ENCODE assay signal across 25 cellular contexts in genomic region chr21:45474323-45474950, GRCh38.
DNase-seq lines count a peak whose midpoint lies in the region; ATAC-seq, FAIRE-seq and TF ChIP-seq lines count a peak whose summit lies in the region.
"Had no signal": no experiment of that assay in that cellular context is flagged by ENCODE, and none has a peak within 500 bp of the region (broad histone marks: within the 10 kb centered on the region; RNA-seq: fewer than 3 reads in every experiment).

No MANE protein-coding gene starts in this region.

- in situ Hi-C loops in GM12878 (cut with MboI) = loop anchor here (25.0 kb wide), 1 partner anchor 338 kb away; no protein-coding TSS in a partner anchor
- in situ Hi-C loops in HepG2 (cut with HindIII; ENCODE audit: extremely low pct_ligation_motif_present, low pct_unique_long_range_greater_than_20kb) = no loop called here

- H3K79me2 ChIP-seq in GM23338 (replicated peaks; ENCODE audit: insufficient read depth) (peaks cover 48% of the 10 kb centered on the region), GM12878 (ENCODE audit: control insufficient read depth, insufficient read depth, low read length) (no peaks in the 10 kb centered on the region), HepG2 (ENCODE audit: insufficient read depth, low read length) (peaks cover 23% of the 10 kb centered on the region)

- RAD21 ChIA-PET in GM12878 (lab: Charles Lee; ENCODE audit: unreplicated experiment) = no interaction called here

- H3K4me1 Mint-ChIP-seq in CD4-positive, alpha-beta memory T cell = peaks cover 28 to 41% (median 36%) of the 10 kb centered on the region in 4 donors
- peaks cover 20% of the 10 kb centered on the region for H3K4me1 Mint-ChIP-seq in GM23338
- peaks cover 16 to 23% of the 10 kb centered on the region in 2 donors for H3K4me1 Mint-ChIP-seq in natural killer cell

- no TSS peak for BruUV-seq in GM12878 (replicated peaks; lab: Mats Ljungman, UMichigan)
- BruUV-seq in HepG2 (replicated peaks; lab: Mats Ljungman, UMichigan) = no TSS peak

- peak overlapping the region in 3 of 8 donors; percentile 45 to 60 (median 46) for H3K4me3 Mint-ChIP-seq in CD4-positive, alpha-beta memory T cell
- no peak overlapping the region for H3K4me3 Mint-ChIP-seq in GM23338
- no peak overlapping the region for H3K4me3 Mint-ChIP-seq in natural killer cell
- H3K4me3 Mint-ChIP-seq: activated CD4-positive, alpha-beta T cell treated with anti-CD3 and anti-CD28 coated beads for 36 hours had no signal

- SMC1A ChIA-PET in GM12878 (lab: Charles Lee; ENCODE audit: uncharacterized antibody, unreplicated experiment) = no interaction called here

- H4K20me1 ChIP-seq in GM23338 (replicated peaks; ENCODE audit: insufficient read depth) (peaks cover 28% of the 10 kb centered on the region), GM12878 (ENCODE audit: control insufficient read depth, insufficient read depth) (no peaks in the 10 kb centered on the region), HepG2 (ENCODE audit: insufficient read depth, low read length) (no peaks in the 10 kb centered on the region)

- intact Hi-C loops in CD4-positive, alpha-beta memory T cell (cut with micrococcal nuclease) = loop anchor here (10.0 kb wide), 1 partner anchor 450 kb away; no protein-coding TSS in a partner anchor
- intact Hi-C loops in GM12878 (cut with micrococcal nuclease; ENCODE audit: unreplicated experiment) = loop anchor here (10.0 kb wide), 2 partner anchors 70 to 350 kb away; partner anchors contain the start of gene SLC19A1
- intact Hi-C loops in HepG2 (cut with micrococcal nuclease; ENCODE audit: unreplicated experiment) = no loop called here
- intact Hi-C loops in natural killer cell (cut with micrococcal nuclease) = no loop called here

- H3K27me3 Mint-ChIP-seq in CD4-positive, alpha-beta memory T cell = no peaks in the 10 kb centered on the region
- peaks cover 29% of the 10 kb centered on the region for H3K27me3 Mint-ChIP-seq in GM23338 (ENCODE audit: insufficient read depth, low read depth, poor library complexity)
- no peaks in the 10 kb centered on the region for H3K27me3 Mint-ChIP-seq in natural killer cell (ENCODE audit: low read depth in 2 of 2)
- H3K27me3 Mint-ChIP-seq: activated CD4-positive, alpha-beta T cell treated with anti-CD3 and anti-CD28 coated beads for 36 hours had no signal

- ATAC-seq in GM23338 (no peak), GM12878 (no peak), HepG2 (no peak), HG03097 (IDR thresholded peaks at IDR 0.05; ENCODE audit: low FRiP score, unreplicated experiment) (no peak), natural killer cell (no peak)
- ATAC-seq: activated CD4-positive, alpha-beta T cell treated with anti-CD3 and anti-CD28 coated beads for 36 hours; left lung had no signal

- TF ChIP-seq CTCF in GM23338 (conservative IDR thresholded peaks at IDR 0.05; ENCODE audit: low read depth in 2 of 2) (no peak), GM12878 (IDR thresholded peaks at IDR 0.05 in 2 of 3, conservative IDR thresholded peaks at IDR 0.05 in 1 of 3; ENCODE audit: control insufficient read depth in 2 of 3, extremely low read depth in 1 of 3, insufficient read depth in 1 of 3, low read depth in 3 of 3, low read length in 3 of 3) (no peak), HepG2 (CRISPR knock-in tag; IDR thresholded peaks at IDR 0.05) (no peak), RWPE1 (conservative IDR thresholded peaks at IDR 0.05; ENCODE audit: low read depth) (no peak), natural killer cell (IDR thresholded peaks at IDR 0.05) (no peak)

- peaks cover 0 to 2% (median 0%) of the 10 kb centered on the region in 8 donors for H3K9me3 Mint-ChIP-seq in CD4-positive, alpha-beta memory T cell
- peaks cover 8% of the 10 kb centered on the region for H3K9me3 Mint-ChIP-seq in GM23338
- H3K9me3 Mint-ChIP-seq in natural killer cell = no peaks in the 10 kb centered on the region

- H2AFZ ChIP-seq in GM23338 (no peak overlapping the region), GM12878 (ENCODE audit: control insufficient read depth, low read depth, low read length) (no peak overlapping the region), HepG2 (ENCODE audit: low read length) (no peak overlapping the region)

- H3F3A ChIP-seq in GM23338 (replicated peaks; ENCODE audit: low read depth) = peaks cover 26% of the 10 kb centered on the region

- TF ChIP-seq EP300 in GM12878 (IDR thresholded peaks at IDR 0.05; ENCODE audit: borderline replicate concordance in 1 of 2, control insufficient read depth in 1 of 2, low read depth in 2 of 2, low read length in 2 of 2) (no peak), HepG2 (IDR thresholded peaks at IDR 0.05; ENCODE audit: low read depth in 2 of 2, low read length in 2 of 2) (no peak), HepG2 (CRISPR knock-in tag; IDR thresholded peaks at IDR 0.05; ENCODE audit: borderline replicate concordance) (no peak)

- no peaks in the 10 kb centered on the region for H3K9me2 ChIP-seq in GM23338 (ENCODE audit: insufficient read depth)

- H3K36me3 Mint-ChIP-seq in CD4-positive, alpha-beta memory T cell = no peaks in the 10 kb centered on the region
- H3K36me3 Mint-ChIP-seq in GM23338 (ENCODE audit: low read depth) = peaks cover 53% of the 10 kb centered on the region
- H3K36me3 Mint-ChIP-seq in natural killer cell = no peaks in the 10 kb centered on the region

- 81% methylated on average over 18 of the region's 18 CpGs for WGBS in GM12878 (ENCODE audit: insufficient coverage, insufficient replicate concordance, low lambda C conversion rate, missing lambda C conversion rate)
- WGBS in HepG2 (ENCODE audit: low lambda C conversion rate) = 99% methylated on average over 18 of the region's 18 CpGs

- no peaks in the 10 kb centered on the region for H3K27me3 ChIP-seq in CD4-positive, alpha-beta memory T cell (ENCODE audit: insufficient read depth, low read length)
- H3K27me3 ChIP-seq in GM23338 (ENCODE audit: insufficient read depth) (no peaks in the 10 kb centered on the region), GM12878 (replicated peaks in 1 of 2; ENCODE audit: control insufficient read depth in 2 of 2, insufficient read depth in 2 of 2, low read length in 1 of 2) (no peaks in the 10 kb centered on the region), HepG2 (ENCODE audit: control insufficient read depth in 1 of 2, insufficient read depth in 2 of 2, low read length in 2 of 2) (no peaks in the 10 kb centered on the region)
- H3K27me3 ChIP-seq: left lung, spleen, upper lobe of left lung had no signal

- H3K9me3 ChIP-seq in CD4-positive, alpha-beta memory T cell (ENCODE audit: control insufficient read depth in 1 of 2, low read length in 2 of 2) = no peaks in the 10 kb centered on the region
- no peaks in the 10 kb centered on the region; the same call in 2 of the 3 replicates for H3K9me3 ChIP-seq in GM12878 (replicated peaks; ENCODE audit: control insufficient read depth, insufficient read depth, low read length)
- no peaks in the 10 kb centered on the region for H3K9me3 ChIP-seq in HepG2 (ENCODE audit: low read length)
- H3K9me3 ChIP-seq: HAP-1, left lung, spleen, stomach, upper lobe of left lung had no signal

- no peak overlapping the region for H3K27ac ChIP-seq in CD4-positive, alpha-beta memory T cell (ENCODE audit: low read depth, low read length)
- no peak overlapping the region for H3K27ac ChIP-seq in GM23338 (ENCODE audit: low read depth)
- H3K27ac ChIP-seq in GM12878 (ENCODE audit: control insufficient read depth, insufficient read depth) = no peak overlapping the region
- peak overlapping the region; percentile 99 for H3K27ac ChIP-seq in HepG2 (ENCODE audit: extremely low read length, insufficient read depth, low read length)
- H3K27ac ChIP-seq in RWPE1 = no peak overlapping the region
- H3K27ac ChIP-seq: left lung, spleen, stomach, upper lobe of left lung had no signal

- H3K36me3 ChIP-seq in CD4-positive, alpha-beta memory T cell (ENCODE audit: insufficient read depth, low read length) = no peaks in the 10 kb centered on the region
- H3K36me3 ChIP-seq in GM23338 (ENCODE audit: insufficient read depth) = peaks cover 17% of the 10 kb centered on the region
- H3K36me3 ChIP-seq in GM12878 (ENCODE audit: control insufficient read depth in 2 of 2, insufficient read depth in 2 of 2, low read length in 1 of 2) = no peaks in the 10 kb centered on the region
- peaks cover 18 to 49% of the 10 kb centered on the region in 2 experiments for H3K36me3 ChIP-seq in HepG2 (replicated peaks in 1 of 2; ENCODE audit: control insufficient read depth in 1 of 2, insufficient read depth in 2 of 2, low read length in 2 of 2)

- CTCF ChIA-PET in CD4-positive, alpha-beta memory T cell (lab: Charles Lee; ENCODE audit: partially characterized antibody) = no interaction called here
- CTCF ChIA-PET in GM12878 (lab: Yijun Ruan, JAX) = no interaction called here
- CTCF ChIA-PET in HepG2 (lab: Yijun Ruan, JAX; ENCODE audit: low intra/inter-chr PET ratio, low total read pairs) = no interaction called here
- CTCF ChIA-PET in RWPE1 (lab: Yijun Ruan, JAX) = no interaction called here

- FAIRE-seq in GM12878 (lab: Jason Lieb, UNC) (no peak), HepG2 (lab: Jason Lieb, UNC) (no peak)

- TF ChIP-seq RAD21 in GM12878 (IDR thresholded peaks at IDR 0.05; ENCODE audit: insufficient read depth, low read depth, low read length) = no peak
- TF ChIP-seq RAD21 in HepG2 (CRISPR knock-in tag; IDR thresholded peaks at IDR 0.05) = no peak

- H3K4me2 ChIP-seq in GM23338 (no peak overlapping the region), GM12878 (ENCODE audit: control insufficient read depth, insufficient read depth) (no peak overlapping the region), HepG2 (ENCODE audit: low read depth, low read length) (no peak overlapping the region)

- H3K27ac Mint-ChIP-seq in CD4-positive, alpha-beta memory T cell = peak overlapping the region in 5 of 7 donors; percentile 0 to 63 (median 43)
- H3K27ac Mint-ChIP-seq in GM23338 (0 out of 2 replicates have a peak overlapping the region, but pooled peaks have one; percentile 1), natural killer cell (peak overlapping the region in 1 of 2 donors; percentile 1)
- H3K27ac Mint-ChIP-seq: activated CD4-positive, alpha-beta T cell treated with anti-CD3 and anti-CD28 coated beads for 36 hours had no signal

- no peak for DNase-seq in CD4-positive, alpha-beta memory T cell
- DNase-seq in GM23338 (ENCODE audit: low spot score) (no peak), GM12878 (ENCODE audit: low read depth, low spot score) (no peak), HepG2 (ENCODE audit: low spot score) (no peak), SK-N-DZ (ENCODE audit: low spot score) (no peak), RWPE1 (ENCODE audit: low spot score) (no peak), natural killer cell (no peak)
- DNase-seq: activated CD4-positive, alpha-beta T cell treated with anti-CD3 and anti-CD28 coated beads for 36 hours; activated CD8-positive, alpha-beta memory T cell treated with anti-CD3 and anti-CD28 coated beads, Interleukin-2, amount 50 U/mL, for 4 hours; activated effector memory CD4-positive, alpha-beta T cell treated with anti-CD3 and anti-CD28 coated beads, Interleukin-2, amount 50 U/mL, for 16 hours; anterior cingulate cortex; cerebellar nuclear complex; DMS79 treated with DMSO at 0.1 percent for 48 hours; effector CD8-positive, alpha-beta T cell; glutamatergic neuron; NCI-H1417; NCI-H2171; RPMI8226; spleen; stimulated activated CD4-positive, alpha-beta T cell treated with anti-CD3 and anti-CD28 coated beads, Interleukin-4, amount 100 ng/mL, for 4 hours; stomach had no signal

- POLR2A ChIA-PET in CD4-positive, alpha-beta memory T cell (lab: Charles Lee; ENCODE audit: partially characterized antibody) = interaction anchor here (1.6 kb wide), 1 partner anchor 9 kb away, joined by 5 read pairs; no protein-coding TSS in a partner anchor
- POLR2A ChIA-PET in GM12878 (lab: Charles Lee) (no interaction called here), HepG2 (lab: Yijun Ruan, JAX) (interaction anchor here (0.5 kb wide), 1 partner anchor 231 kb away, joined by 3 read pairs; no protein-coding TSS in a partner anchor), RWPE1 (lab: Yijun Ruan, JAX; ENCODE audit: low non-redundant PET) (no interaction called here)

- no peak for TF ChIP-seq POLR2A in GM12878 (IDR thresholded peaks at IDR 0.05; ENCODE audit: low read depth, low read length)
- TF ChIP-seq POLR2A in HepG2 (IDR thresholded peaks at IDR 0.05; ENCODE audit: insufficient read depth in 1 of 2, low read depth in 2 of 2, low read length in 2 of 2) = no peak

- H3K9ac ChIP-seq in GM12878 (ENCODE audit: control insufficient read depth, insufficient read depth, low read length) (no peak overlapping the region), HepG2 (ENCODE audit: insufficient read depth, low read depth, low read length) (no peak overlapping the region)

- H3K4me3 ChIP-seq in CD4-positive, alpha-beta memory T cell (ENCODE audit: low read length in 2 of 2) = no peak overlapping the region
- H3K4me3 ChIP-seq in GM23338 = no peak overlapping the region
- no peak overlapping the region for H3K4me3 ChIP-seq in GM12878
- no peak overlapping the region for H3K4me3 ChIP-seq in HepG2 (replicated peaks in 1 of 3; ENCODE audit: insufficient read depth in 1 of 3, low read depth in 2 of 3, low read length in 3 of 3)
- H3K4me3 ChIP-seq: HAP-1, left lung, spleen, stomach, upper lobe of left lung had no signal

- H3K4me1 ChIP-seq in CD4-positive, alpha-beta memory T cell (ENCODE audit: insufficient read depth, low read length) = peaks cover 38% of the 10 kb centered on the region
- H3K4me1 ChIP-seq in GM23338 (ENCODE audit: insufficient read depth) = no peaks in the 10 kb centered on the region
- H3K4me1 ChIP-seq in GM12878 (ENCODE audit: control insufficient read depth, insufficient read depth, low read length) = peaks cover 6% of the 10 kb centered on the region; the same call in 1 of the 2 replicates
- H3K4me1 ChIP-seq in HepG2 (ENCODE audit: insufficient read depth, low read length) = peaks cover 48% of the 10 kb centered on the region
- H3K4me1 ChIP-seq: HAP-1 had no signal

Comparison
In these comparisons a context has a peak if more than half of its experiments do, and no peak if none do; other contexts are left out.
1. POLR2A ChIA-PET loops: an anchor here in CD4-positive, alpha-beta memory T cell (1.6 kb wide) and HepG2 (0.5 kb wide); none called in GM12878 and RWPE1.
2. intact Hi-C loops: an anchor here in CD4-positive, alpha-beta memory T cell (10.0 kb wide) and GM12878 (10.0 kb wide); none called in HepG2 and natural killer cell.